ENCODE assay signal across 27 cellular contexts in genomic region chr18:72847134-72847533, GRCh38. TPM values are rescaled to one million over a fixed set of nuclear protein-coding genes. Genes with fewer than 3 reads are reported as not detected.
DNase-seq lines count a peak whose midpoint lies in the region; ATAC-seq and TF ChIP-seq lines count a peak whose summit lies in the region.
"Had no signal": no experiment of that assay in that cellular context is flagged by ENCODE, and none has a peak within 500 bp of the region (broad histone marks: within the 10 kb centered on the region; RNA-seq: fewer than 3 reads in every experiment).

No MANE protein-coding gene starts in this region.

- CTCF ChIA-PET in MCF 10A (lab: Yijun Ruan, JAX), result interaction anchor here (0.6 to 1.5 kb wide), 2 partner anchors 25 to 27 kb away, joined by 3 read pairs; no protein-coding TSS in a partner anchor

- peaks cover 13% of the 10 kb centered on the region for H3K4me1 ChIP-seq in GM23338 (ENCODE audit: insufficient read depth)
- H3K4me1 ChIP-seq: BLaER1 treated with 17β-estradiol and CSF1 and Interleukin-3, amounts not matched to agents 10 nM and 100 nM; suprapubic skin had no signal

- H3K27me3 Mint-ChIP-seq in GM23338 (ENCODE audit: insufficient read depth, low read depth, poor library complexity) (peaks cover 2% of the 10 kb centered on the region), MCF 10A (ENCODE audit: insufficient read depth, unreplicated experiment) (no peaks in the 10 kb centered on the region)
- H3K27me3 Mint-ChIP-seq: activated CD4-positive, alpha-beta T cell treated with anti-CD3 and anti-CD28 coated beads, Interleukin-2, amount 10 ng/mL, durations not matched to agents 7 days and 5 days; activated CD8-positive, alpha-beta memory T cell treated with anti-CD3 and anti-CD28 coated beads, Interleukin-2, amount 10 ng/mL, durations not matched to agents 7 days and 5 days; activated naive CD4-positive, alpha-beta T cell treated with anti-CD3 and anti-CD28 coated beads, Interleukin-2, amount 10 ng/mL, durations not matched to agents 7 days and 5 days; dendritic cell treated with granulocyte-macrophage colony-stimulating factor and Interleukin-4, amounts not matched to agents 40 ng/mL and 50 ng/mL, for 4 days; memory B cell had no signal

- BruUV-seq in MCF 10A (replicated peaks; lab: Mats Ljungman, UMichigan), result no TSS peak

- H3K4me3 Mint-ChIP-seq in GM23338, result no peak overlapping the region
- H3K4me3 Mint-ChIP-seq in MCF 10A (ENCODE audit: unreplicated experiment), result no peak overlapping the region
- H3K4me3 Mint-ChIP-seq: activated CD4-positive, alpha-beta T cell treated with anti-CD3 and anti-CD28 coated beads, Interleukin-2, amount 10 ng/mL, durations not matched to agents 7 days and 5 days; activated CD8-positive, alpha-beta memory T cell treated with anti-CD3 and anti-CD28 coated beads, Interleukin-2, amount 10 ng/mL, durations not matched to agents 7 days and 5 days; activated naive CD4-positive, alpha-beta T cell treated with anti-CD3 and anti-CD28 coated beads, Interleukin-2, amount 10 ng/mL, durations not matched to agents 7 days and 5 days; dendritic cell treated with granulocyte-macrophage colony-stimulating factor and Interleukin-4, amounts not matched to agents 40 ng/mL and 50 ng/mL, for 4 days; memory B cell had no signal

- TF ChIP-seq CTCF in GM23338 (conservative IDR thresholded peaks at IDR 0.05; ENCODE audit: low read depth in 2 of 2) (no peak), MCF 10A (IDR thresholded peaks at IDR 0.05; ENCODE audit: unreplicated experiment) (no peak)

- POLR2A ChIA-PET in MCF 10A (lab: Yijun Ruan, JAX), result interaction anchor here (0.9 to 1.3 kb wide), 2 partner anchors 10 to 13 kb away, joined by 3 to 5 read pairs; no protein-coding TSS in a partner anchor

- no peaks in the 10 kb centered on the region for H3K79me2 ChIP-seq in GM23338 (replicated peaks; ENCODE audit: insufficient read depth)

- intact Hi-C loops in MCF 10A (cut with micrococcal nuclease), result no loop called here

- H3K27me3 ChIP-seq in GM23338 (ENCODE audit: insufficient read depth), result no peaks in the 10 kb centered on the region
- H3K27me3 ChIP-seq: BLaER1 treated with 17β-estradiol and CSF1 and Interleukin-3, amounts not matched to agents 10 nM and 100 nM; suprapubic skin had no signal

- ATAC-seq in GM23338, result no peak
- no peak for ATAC-seq in HG03342 (IDR thresholded peaks at IDR 0.05; ENCODE audit: unreplicated experiment)
- ATAC-seq: activated CD8-positive, alpha-beta memory T cell treated with anti-CD3 and anti-CD28 coated beads, Interleukin-2, amount 10 ng/mL, durations not matched to agents 7 days and 5 days had no signal

- no peak overlapping the region for H3K4me3 ChIP-seq in GM23338
- H3K4me3 ChIP-seq: BLaER1 treated with 17β-estradiol and CSF1 and Interleukin-3, amounts not matched to agents 10 nM and 100 nM; suprapubic skin had no signal

- no peaks in the 10 kb centered on the region for H3F3A ChIP-seq in GM23338 (replicated peaks; ENCODE audit: low read depth)

- H3K36me3 Mint-ChIP-seq in GM23338 (ENCODE audit: low read depth), result peaks cover 30% of the 10 kb centered on the region; the same call in 2 of the 3 replicates
- H3K36me3 Mint-ChIP-seq in MCF 10A (ENCODE audit: insufficient read depth, unreplicated experiment), result no peaks in the 10 kb centered on the region
- H3K36me3 Mint-ChIP-seq: activated CD8-positive, alpha-beta memory T cell treated with anti-CD3 and anti-CD28 coated beads, Interleukin-2, amount 10 ng/mL, durations not matched to agents 7 days and 5 days; activated naive CD4-positive, alpha-beta T cell treated with anti-CD3 and anti-CD28 coated beads, Interleukin-2, amount 10 ng/mL, durations not matched to agents 7 days and 5 days; memory B cell had no signal

- H4K20me1 ChIP-seq in GM23338 (replicated peaks; ENCODE audit: insufficient read depth), result no peaks in the 10 kb centered on the region
- H4K20me1 ChIP-seq: BLaER1 treated with 17β-estradiol and CSF1 and Interleukin-3, amounts not matched to agents 10 nM and 100 nM had no signal

- H3K9me3 Mint-ChIP-seq in GM23338, result peaks cover 10% of the 10 kb centered on the region; the same call in 2 of the 3 replicates
- no peaks in the 10 kb centered on the region for H3K9me3 Mint-ChIP-seq in MCF 10A (ENCODE audit: unreplicated experiment)
- H3K9me3 Mint-ChIP-seq: activated CD4-positive, alpha-beta T cell treated with anti-CD3 and anti-CD28 coated beads, Interleukin-2, amount 10 ng/mL, durations not matched to agents 7 days and 5 days had no signal

- no peak overlapping the region for H3K4me2 ChIP-seq in GM23338
- H3K4me2 ChIP-seq: BLaER1 treated with 17β-estradiol and CSF1 and Interleukin-3, amounts not matched to agents 10 nM and 100 nM had no signal

- H3K27ac ChIP-seq in GM23338 (ENCODE audit: low read depth), result no peak overlapping the region
- H3K27ac ChIP-seq: BLaER1 treated with 17β-estradiol and CSF1 and Interleukin-3, amounts not matched to agents 10 nM and 100 nM; suprapubic skin; WERI-Rb-1 had no signal

- H3K9me2 ChIP-seq in GM23338 (ENCODE audit: insufficient read depth), result peaks cover 5% of the 10 kb centered on the region; the same call in 1 of the 2 replicates

- no peaks in the 10 kb centered on the region for H3K36me3 ChIP-seq in GM23338 (ENCODE audit: insufficient read depth)
- H3K36me3 ChIP-seq: BLaER1 treated with 17β-estradiol and CSF1 and Interleukin-3, amounts not matched to agents 10 nM and 100 nM; suprapubic skin; WERI-Rb-1 had no signal

- H3K27ac Mint-ChIP-seq in GM23338 (peak overlapping the region; percentile 12; the same call in 1 of the 2 replicates), MCF 10A (ENCODE audit: low read depth, unreplicated experiment) (peak overlapping the region; percentile 1)
- H3K27ac Mint-ChIP-seq: activated CD4-positive, alpha-beta T cell treated with anti-CD3 and anti-CD28 coated beads, Interleukin-2, amount 10 ng/mL, durations not matched to agents 7 days and 5 days; activated CD8-positive, alpha-beta memory T cell treated with anti-CD3 and anti-CD28 coated beads, Interleukin-2, amount 10 ng/mL, durations not matched to agents 7 days and 5 days; activated naive CD4-positive, alpha-beta T cell treated with anti-CD3 and anti-CD28 coated beads, Interleukin-2, amount 10 ng/mL, durations not matched to agents 7 days and 5 days; dendritic cell treated with granulocyte-macrophage colony-stimulating factor and Interleukin-4, amounts not matched to agents 40 ng/mL and 50 ng/mL, for 4 days; memory B cell had no signal

- peaks cover 21% of the 10 kb centered on the region for H3K4me1 Mint-ChIP-seq in GM23338
- peaks cover 41% of the 10 kb centered on the region for H3K4me1 Mint-ChIP-seq in MCF 10A (ENCODE audit: insufficient read depth, unreplicated experiment)
- H3K4me1 Mint-ChIP-seq: activated CD4-positive, alpha-beta T cell treated with anti-CD3 and anti-CD28 coated beads, Interleukin-2, amount 10 ng/mL, durations not matched to agents 7 days and 5 days; activated CD8-positive, alpha-beta memory T cell treated with anti-CD3 and anti-CD28 coated beads, Interleukin-2, amount 10 ng/mL, durations not matched to agents 7 days and 5 days; activated naive CD4-positive, alpha-beta T cell treated with anti-CD3 and anti-CD28 coated beads, Interleukin-2, amount 10 ng/mL, durations not matched to agents 7 days and 5 days; memory B cell had no signal

- DNase-seq in GM23338 (ENCODE audit: low spot score) (peak; percentile 4), NCI-H446 treated with DMSO at 0.1 percent for 48 hours (lab: John Stamatoyannopoulos, UW) (peak; percentile 17), MCF 10A (ENCODE audit: unreplicated experiment) (peak; percentile 25), occipital lobe (lab: John Stamatoyannopoulos, UW) (peak; percentile 13), NCI-H510A treated with DMSO at 0.1 percent for 48 hours (lab: John Stamatoyannopoulos, UW) (no peak), iPS-NIHi7 (ENCODE audit: extremely low spot score) (no peak)
- DNase-seq: activated CD4-positive, alpha-beta T cell treated with anti-CD3 and anti-CD28 coated beads, Interleukin-2, amount 10 ng/mL, durations not matched to agents 7 days and 5 days; activated CD8-positive, alpha-beta memory T cell treated with anti-CD3 and anti-CD28 coated beads, Interleukin-2, amount 10 ng/mL, durations not matched to agents 7 days and 5 days; activated naive CD4-positive, alpha-beta T cell treated with anti-CD3 and anti-CD28 coated beads, Interleukin-2, amount 10 ng/mL, durations not matched to agents 7 days and 5 days; central memory CD4-positive, alpha-beta T cell; COR-L47; DMS79; kidney; NCI-H1092; NCI-H2081 treated with DMSO at 0.1 percent for 48 hours; NCI-H510A; small intestine; stimulated activated CD4-positive, alpha-beta T cell treated with anti-CD3 and anti-CD28 coated beads, Interleukin-1b, Interleukin-23, amount 100 ng/mL, for 48 hours; WERI-Rb-1 had no signal

- H2AFZ ChIP-seq in GM23338, result no peak overlapping the region

TF ChIP-seq in GM23338, 12 proteins besides CTCF, POLR2A, EP300 and RAD21 (continues in another document):
- TF ChIP-seq ZNF331 (CRISPR knock-in tag; IDR thresholded peaks at IDR 0.05; ENCODE audit: low read depth), result no peak
- TF ChIP-seq ETS1 (IDR thresholded peaks at IDR 0.05), result no peak
- no peak for TF ChIP-seq EZH2 (IDR thresholded peaks at IDR 0.05; ENCODE audit: low read depth, unreplicated experiment)
- no peak for TF ChIP-seq CREB1 (CRISPR knock-in tag; IDR thresholded peaks at IDR 0.05; ENCODE audit: low read depth)

RNA-seq across cellular contexts. Expression of gene NETO1, which starts 20.7 kb away (rescaled TPM):
- total RNA-seq in GM23338 (2014; rRNA removed; shearing (Covaris generic)), result 20.7 and 26.6 TPM in 2 replicates
- polyA plus RNA-seq in GM23338 (2016; fragmentation: Nextera tagmentation; extraction: Ambion mirVana), result 10.8 and 13.0 TPM in 2 replicates
- total RNA-seq in MCF 10A (2022), result 0.82 TPM in 1 of 2 replicates, not detected in the other
- total RNA-seq in occipital lobe, result 47.7 TPM
- total RNA-seq: activated CD4-positive, alpha-beta T cell treated with anti-CD3 and anti-CD28 coated beads, Interleukin-2, amount 10 ng/mL, durations not matched to agents 7 days and 5 days; activated CD8-positive, alpha-beta memory T cell treated with anti-CD3 and anti-CD28 coated beads, Interleukin-2, amount 10 ng/mL, durations not matched to agents 7 days and 5 days; H4; pulmonary artery endothelial cell; T-helper 2 cell treated with Interferon-gamma antibody and Interleukin-4, amounts not matched to agents 100 ng/mL and 5 ng/mL, for 36 hours had no signal

Comparison
In these comparisons a context has a peak if more than half of its experiments do, and no peak if none do; other contexts are left out.
1. DNase-seq: peak in GM23338 (single experiment), NCI-H446 treated with DMSO at 0.1 percent for 48 hours (single experiment), MCF 10A (single experiment) and occipital lobe (single experiment); none in NCI-H510A treated with DMSO at 0.1 percent for 48 hours (single experiment) and iPS-NIHi7 (single experiment).
2. RNA of gene NETO1, which starts 20.7 kb away (total RNA-seq): 47.7 TPM in occipital lobe (single experiment) and 20.7 to 26.6 TPM in GM23338; 0.82 TPM in MCF 10A; every median in the first group is over 10 times any median in the second.